Comparison of ENCODE assay signal across 23 cellular contexts in the genomic region with DNA sequence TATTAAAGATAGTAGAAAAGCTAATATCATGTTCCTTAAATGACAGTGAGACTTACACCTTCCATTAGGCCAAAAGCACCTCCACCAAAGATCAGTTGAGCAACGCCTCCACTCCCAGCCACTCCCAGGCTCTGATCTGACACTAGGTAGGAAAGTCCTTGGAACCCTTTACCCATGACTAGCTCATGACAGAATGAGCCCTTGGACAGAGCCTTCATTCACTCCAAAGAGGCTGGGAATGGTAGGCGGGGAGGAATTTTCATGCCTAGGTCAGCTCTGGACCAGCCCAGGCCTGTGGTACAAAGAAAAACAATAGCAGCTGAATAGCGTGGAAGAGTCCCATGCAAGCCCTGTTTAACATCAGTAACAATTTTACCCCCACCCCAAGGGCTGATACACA.
DNase-seq lines count a peak whose midpoint lies in the region; ATAC-seq and TF ChIP-seq lines count a peak whose summit lies in the region.
"Had no signal": no experiment of that assay in that cellular context is flagged by ENCODE, and none has a peak within 500 bp of the region (broad histone marks: within the 10 kb centered on the region; RNA-seq: fewer than 3 reads in every experiment).

No MANE protein-coding gene starts in this region.

- POLR2A ChIA-PET in Panc1 (lab: Charles Lee) = no interaction called here

- H3K4me1 ChIP-seq in Panc1 (ENCODE audit: control insufficient read depth, insufficient read depth, low read length) = no peaks in the 10 kb centered on the region; the same call in 1 of the 2 replicates
- H3K4me1 ChIP-seq in mesendoderm (ENCODE audit: control insufficient read depth, low read depth, low read length) = peaks cover 2% of the 10 kb centered on the region
- H3K4me1 ChIP-seq in stomach = no peaks in the 10 kb centered on the region
- H3K4me1 ChIP-seq: BLaER1 treated with 17β-estradiol and CSF1 and Interleukin-3, amounts not matched to agents 10 nM and 100 nM had no signal

- no peak for TF ChIP-seq CTCF in Panc1 (IDR thresholded peaks at IDR 0.05)
- TF ChIP-seq CTCF in epithelial cell of esophagus (IDR thresholded peaks at IDR 0.05; ENCODE audit: insufficient read depth, low read depth, low read length, missing control alignments) = no peak
- TF ChIP-seq CTCF in stomach (IDR thresholded peaks at IDR 0.05) = no peak

- H3K9ac ChIP-seq in mesendoderm (ENCODE audit: low read length) = no peak overlapping the region
- H3K9ac ChIP-seq: BLaER1 treated with 17β-estradiol and CSF1 and Interleukin-3, amounts not matched to agents 10 nM and 100 nM; GM23248 had no signal

- in situ Hi-C loops in Panc1 (cut with HindIII; ENCODE audit: low pct_unique_long_range_greater_than_20kb, low sequenced_read_pairs) = no loop called here

- no peak for TF ChIP-seq EP300 in stomach (IDR thresholded peaks at IDR 0.05)

- H3K56ac ChIP-seq in mesendoderm (ENCODE audit: low read length) = no peak overlapping the region

- H3K27me3 ChIP-seq in Panc1 (ENCODE audit: control insufficient read depth, insufficient read depth, low read length) (no peaks in the 10 kb centered on the region), mesendoderm (ENCODE audit: insufficient read depth, low read length, poor library complexity) (no peaks in the 10 kb centered on the region), stomach (no peaks in the 10 kb centered on the region)
- H3K27me3 ChIP-seq: BE2C had no signal

- peak overlapping the region; percentile 48 for H3K4ac ChIP-seq in mesendoderm (ENCODE audit: low read depth, low read length)

- H3K4me3 ChIP-seq in Panc1 (ENCODE audit: low read depth in 2 of 2, low read length in 2 of 2) = no peak overlapping the region
- H3K4me3 ChIP-seq in epithelial cell of esophagus (ENCODE audit: low read length) = no peak overlapping the region
- no peak overlapping the region for H3K4me3 ChIP-seq in mesendoderm (ENCODE audit: low read length)
- H3K4me3 ChIP-seq in stomach = no peak overlapping the region
- H3K4me3 ChIP-seq: A549; BLaER1 treated with 17β-estradiol and CSF1 and Interleukin-3, amounts not matched to agents 10 nM and 100 nM; GM12878; GM23248 had no signal

- H3K4me1 Mint-ChIP-seq in activated naive CD8-positive, alpha-beta T cell treated with anti-CD3 and anti-CD28 coated beads, Interleukin-2, amount 50 U/mL, for 24 hours = no peaks in the 10 kb centered on the region
- H3K4me1 Mint-ChIP-seq: CD14-positive monocyte; CD8-positive, alpha-beta memory T cell had no signal

- H3K9me3 Mint-ChIP-seq in activated naive CD8-positive, alpha-beta T cell treated with anti-CD3 and anti-CD28 coated beads, Interleukin-2, amount 50 U/mL, for 24 hours = peaks cover under 1% of the 10 kb centered on the region

- intact Hi-C loops in Panc1 (cut with micrococcal nuclease; ENCODE audit: unreplicated experiment) = no loop called here
- intact Hi-C loops in stomach (cut with DNase I; ENCODE audit: low total_unique reads) = no loop called here

- H2BK5ac ChIP-seq in mesendoderm (ENCODE audit: low read length) = no peak overlapping the region

- H3K36me3 Mint-ChIP-seq in activated naive CD8-positive, alpha-beta T cell treated with anti-CD3 and anti-CD28 coated beads, Interleukin-2, amount 50 U/mL, for 24 hours (ENCODE audit: low read depth) = no peaks in the 10 kb centered on the region
- H3K36me3 Mint-ChIP-seq: CD14-positive monocyte; CD8-positive, alpha-beta memory T cell had no signal

- H3K23ac ChIP-seq in mesendoderm (ENCODE audit: low read length) = no peak overlapping the region

- peaks cover 4% of the 10 kb centered on the region for H3K27me3 Mint-ChIP-seq in activated naive CD8-positive, alpha-beta T cell treated with anti-CD3 and anti-CD28 coated beads, Interleukin-2, amount 50 U/mL, for 24 hours
- H3K27me3 Mint-ChIP-seq: CD4-positive, alpha-beta T cell; CD8-positive, alpha-beta memory T cell had no signal

- no peaks in the 10 kb centered on the region for H3K79me2 ChIP-seq in mesendoderm (ENCODE audit: control insufficient read depth, insufficient read depth, low read length)

- no peak overlapping the region for H3K4me2 ChIP-seq in mesendoderm (ENCODE audit: low read length)
- H3K4me2 ChIP-seq: A549; BLaER1 treated with 17β-estradiol and CSF1 and Interleukin-3, amounts not matched to agents 10 nM and 100 nM had no signal

- no peak overlapping the region for H3K27ac Mint-ChIP-seq in activated naive CD8-positive, alpha-beta T cell treated with anti-CD3 and anti-CD28 coated beads, Interleukin-2, amount 50 U/mL, for 24 hours
- H3K27ac Mint-ChIP-seq: CD14-positive monocyte; CD4-positive, alpha-beta T cell; CD8-positive, alpha-beta memory T cell had no signal

- H3K36me3 ChIP-seq in Panc1 (ENCODE audit: control insufficient read depth, insufficient read depth, low read length) = no peaks in the 10 kb centered on the region
- H3K36me3 ChIP-seq in mesendoderm (ENCODE audit: control insufficient read depth, insufficient read depth, low read length) = no peaks in the 10 kb centered on the region
- no peaks in the 10 kb centered on the region for H3K36me3 ChIP-seq in stomach
- H3K36me3 ChIP-seq: BE2C; BLaER1 treated with 17β-estradiol and CSF1 and Interleukin-3, amounts not matched to agents 10 nM and 100 nM had no signal

- peak overlapping the region; percentile 39; the same call in 1 of the 2 replicates for H3K27ac ChIP-seq in Panc1 (ENCODE audit: low read length)
- no peak overlapping the region for H3K27ac ChIP-seq in mesendoderm (ENCODE audit: low read depth, low read length)
- H3K27ac ChIP-seq in stomach = no peak overlapping the region
- H3K27ac ChIP-seq: A549; BLaER1 treated with 17β-estradiol and CSF1 and Interleukin-3, amounts not matched to agents 10 nM and 100 nM; GM23248 had no signal

- no peak overlapping the region for H2BK120ac ChIP-seq in mesendoderm (ENCODE audit: low read depth, low read length)

- WGBS in mesendoderm (ENCODE audit: extremely low coverage, insufficient coverage, low lambda C conversion rate) = no CpG with 5 or more reads among the region's 3 CpGs
- WGBS in stomach, 5 donors = 83 to 92% (median 85%) methylated on average over 3 of the region's 3 CpGs

- DNase-seq in Panc1 (ENCODE audit: low read depth, low spot score) = no peak
- DNase-seq in epithelial cell of esophagus (ENCODE audit: low read depth) = peak; percentile 69
- no peak for DNase-seq in mesendoderm
- no peak for DNase-seq in nucleus accumbens (lab: John Stamatoyannopoulos, UW)
- no peak for DNase-seq in stomach
- DNase-seq in activated naive CD8-positive, alpha-beta T cell treated with anti-CD3 and anti-CD28 coated beads, Interleukin-2, amount 50 U/mL, for 24 hours = no peak
- DNase-seq: 8988T; ACHN; AML-193; BE2C; CD4-positive, alpha-beta T cell; CD8-positive, alpha-beta memory T cell; DMS 273 treated with DMSO at 0.1 percent for 48 hours; DMS79; EL; GDM1; GM23248; H7; HCEC 1CT had no signal

- H3K9me3 ChIP-seq in Panc1 (ENCODE audit: control insufficient read depth, insufficient read depth, low read depth, low read length) (peaks cover 14% of the 10 kb centered on the region; the same call in 1 of the 2 replicates), stomach (no peaks in the 10 kb centered on the region)
- H3K9me3 ChIP-seq: A549; BE2C; BLaER1 treated with 17β-estradiol and CSF1 and Interleukin-3, amounts not matched to agents 10 nM and 100 nM had no signal

- no peak overlapping the region for H2AK5ac ChIP-seq in mesendoderm (ENCODE audit: low read length)

- no peak overlapping the region for H2BK15ac ChIP-seq in mesendoderm (replicated peaks; ENCODE audit: low read depth)

- ATAC-seq in Panc1 = no peak
- ATAC-seq in activated naive CD8-positive, alpha-beta T cell treated with anti-CD3 and anti-CD28 coated beads, Interleukin-2, amount 50 U/mL, for 24 hours = no peak
- ATAC-seq: A549, GM12878 had no signal

- no peak overlapping the region for H3K4me3 Mint-ChIP-seq in activated naive CD8-positive, alpha-beta T cell treated with anti-CD3 and anti-CD28 coated beads, Interleukin-2, amount 50 U/mL, for 24 hours
- H3K4me3 Mint-ChIP-seq: CD14-positive monocyte; CD4-positive, alpha-beta T cell; CD8-positive, alpha-beta memory T cell had no signal

- H3K18ac ChIP-seq in mesendoderm (ENCODE audit: low read length) = no peak overlapping the region

- H4K8ac ChIP-seq in mesendoderm (ENCODE audit: low read depth, low read length) = no peak overlapping the region

- no TSS peak for BruUV-seq in Panc1 (replicated peaks; lab: Mats Ljungman, UMichigan)

- H4K5ac ChIP-seq in mesendoderm (ENCODE audit: low read length) = no peak overlapping the region

- CTCF ChIA-PET in Panc1 (lab: Charles Lee) = no interaction called here

- H3K79me1 ChIP-seq in mesendoderm (ENCODE audit: low read length) = no peaks in the 10 kb centered on the region

- TF ChIP-seq POLR2A in stomach (IDR thresholded peaks at IDR 0.05) = no peak
